In genomic region chr15:90665288-90666134, GRCh38 we compare ENCODE assay signal across 8 cellular contexts. TPM values are rescaled to one million over a fixed set of nuclear protein-coding genes. Genes with fewer than 3 reads are reported as not detected.
DNase-seq lines count a peak whose midpoint lies in the region; ATAC-seq and TF ChIP-seq lines count a peak whose summit lies in the region.

No MANE protein-coding gene starts in this region.

- no peaks in the 10 kb centered on the region for H3K27me3 ChIP-seq in gastroesophageal sphincter

- peak overlapping the region; percentile 88 to 94 for H3K4me3 ChIP-seq in gastroesophageal sphincter

- peak overlapping the region; percentile 75 to 93 (median 89) for H3K27ac ChIP-seq in gastroesophageal sphincter

- no peak for TF ChIP-seq CTCF in gastroesophageal sphincter (IDR thresholded peaks at IDR 0.05)

- H3K36me3 ChIP-seq in gastroesophageal sphincter, result no peaks in the 10 kb centered on the region

- no peaks in the 10 kb centered on the region for H3K9me3 ChIP-seq in gastroesophageal sphincter

- no peak for TF ChIP-seq EP300 in gastroesophageal sphincter (IDR thresholded peaks at IDR 0.05)

- peak; percentile 70 to 74 for TF ChIP-seq POLR2A in gastroesophageal sphincter (IDR thresholded peaks at IDR 0.05)

- ATAC-seq in GM18867 (IDR thresholded peaks at IDR 0.05; ENCODE audit: unreplicated experiment) (peak; percentile 66), HG03060 (IDR thresholded peaks at IDR 0.05; ENCODE audit: low read depth, unreplicated experiment) (peak; percentile 47), gastroesophageal sphincter (peak; percentile 85)

- H3K4me1 ChIP-seq in gastroesophageal sphincter, result peaks cover 0 to 26% (median 0%) of the 10 kb centered on the region in 3 donors

- DNase-seq in AG20443 (ENCODE audit: low spot score), result peak; percentile 88
- DNase-seq in NCI-H774 (lab: John Stamatoyannopoulos, UW), result peak; percentile 55
- DNase-seq in activated effector memory CD4-positive, alpha-beta T cell treated with Interleukin-2 at 50 U/mL for 16 hours, result peak; percentile 15
- peak; percentile 88 for DNase-seq in retina
- no peak for DNase-seq in T1000 (lab: John Stamatoyannopoulos, UW)

- 33% methylated on average over 4 of the region's 75 CpGs; no CpG with 5 or more reads in 1 of the 2 donors for WGBS in gastroesophageal sphincter (ENCODE audit: low coverage in 1 of 2), 2 donors

RNA-seq across cellular contexts. Expression of gene BLM, which starts 51.6 kb away (rescaled TPM):
- 1 to 10 TPM in 2 of 4 donors, under 1 TPM in 2; 0.15 to 2.8 (median 1.4) TPM for total RNA-seq in gastroesophageal sphincter
